ENCODE assay signal across 10 cellular contexts in genomic region chr5:139417214-139417613, GRCh38. TPM values are rescaled to one million over a fixed set of nuclear protein-coding genes. Genes with fewer than 3 reads are reported as not detected.
DNase-seq lines count a peak whose midpoint lies in the region; ATAC-seq and TF ChIP-seq lines count a peak whose summit lies in the region.
"Had no signal": no experiment of that assay in that cellular context is flagged by ENCODE, and none has a peak within 500 bp of the region (broad histone marks: within the 10 kb centered on the region; RNA-seq: fewer than 3 reads in every experiment).

No MANE protein-coding gene starts in this region.

- no peak for TF ChIP-seq POLR2A in vagina (IDR thresholded peaks at IDR 0.05)

- H3K36me3 ChIP-seq in ascending aorta (peaks cover 21 to 40% of the 10 kb centered on the region in 2 donors), vagina (no peaks in the 10 kb centered on the region)

- H3K27ac ChIP-seq in ascending aorta (peak overlapping the region; percentile 74 to 76), vagina (peak overlapping the region; percentile 50)

- H3K4me1 ChIP-seq in ascending aorta, result peaks cover 10 to 36% of the 10 kb centered on the region in 2 donors
- peaks cover 41% of the 10 kb centered on the region for H3K4me1 ChIP-seq in vagina

- TF ChIP-seq CTCF in ascending aorta (IDR thresholded peaks at IDR 0.05), result no peak
- TF ChIP-seq CTCF in vagina (IDR thresholded peaks at IDR 0.05), result no peak
- no peak for TF ChIP-seq CTCF in GM10248 (IDR thresholded peaks at IDR 0.05; ENCODE audit: control extremely low read depth, extremely low read depth, low read depth, missing control alignments)

- CTCF ChIA-PET in GM10248 (lab: Yijun Ruan, JAX), result interaction anchor here (0.9 to 18.1 kb wide), 4 partner anchors 8 to 100 kb away, joined by 3 to 504 read pairs (median 8); partner anchors contain the start of gene SPATA24

- H3K27me3 ChIP-seq in ascending aorta (no peaks in the 10 kb centered on the region), vagina (no peaks in the 10 kb centered on the region)

- peak; percentile 69 for ATAC-seq in Right ventricle myocardium inferior

- DNase-seq in Right ventricle myocardium inferior (ENCODE audit: missing footprints) (no peak), cardiac septum (ENCODE audit: low spot score) (no peak), ascending aorta (ENCODE audit: low spot score in 2 of 2) (peak in 1 of 2 donors; percentile 83), kidney glomerular epithelial cell (lab: John Stamatoyannopoulos, UW) (peak; percentile 11), vagina (ENCODE audit: extremely low spot score in 2 of 2) (no peak), NCI-H146 (lab: John Stamatoyannopoulos, UW) (no peak), GM10248 (ENCODE audit: extremely low spot score) (no peak), RKO (ENCODE audit: low spot score) (no peak)
- DNase-seq: stimulated activated CD4-positive, alpha-beta T cell treated with anti-CD3 and anti-CD28 coated beads, Interleukin-1b, Interleukin-23, amount 100 ng/mL, for 48 hours had no signal

- POLR2A ChIA-PET in GM10248 (lab: Yijun Ruan, JAX), result no interaction called here

- H3K9me3 ChIP-seq in ascending aorta, result no peaks in the 10 kb centered on the region
- H3K9me3 ChIP-seq in vagina, result no peaks in the 10 kb centered on the region

- intact Hi-C loops in Right ventricle myocardium inferior (cut with DNase I) (no loop called here), cardiac septum (cut with DNase I) (loop anchor here (5.0 kb wide), 1 partner anchor 235 kb away; no protein-coding TSS in a partner anchor), ascending aorta (cut with DNase I) (loop anchor here (1.0 kb wide), 1 partner anchor 23 kb away; no protein-coding TSS in a partner anchor), vagina (cut with DNase I) (no loop called here)

- H3K4me3 ChIP-seq in ascending aorta (no peak overlapping the region), vagina (no peak overlapping the region)

RNA-seq across cellular contexts. Expression of gene SPATA24, which starts 13.3 kb away (rescaled TPM):
- 17.2 TPM for total RNA-seq in Right ventricle myocardium inferior
- 12.4 TPM for total RNA-seq in cardiac septum
- not detected for total RNA-seq in ascending aorta
- 12.3 TPM for total RNA-seq in vagina

RNA-seq across cellular contexts. Expression of gene DNAJC18, which starts 22.1 kb away (rescaled TPM):
- total RNA-seq in Right ventricle myocardium inferior, result 7.9 TPM
- 20.3 TPM for total RNA-seq in cardiac septum
- 8.4 TPM for total RNA-seq in ascending aorta
- total RNA-seq in vagina, result 7.6 TPM

RNA-seq across cellular contexts. Expression of gene PROB1, which starts 22.3 kb away (rescaled TPM):
- total RNA-seq in Right ventricle myocardium inferior (49.3 TPM), cardiac septum (34.7 TPM), ascending aorta (4.3 TPM), vagina (2.5 TPM)

RNA-seq across cellular contexts. Expression of gene MZB1, which starts 27.5 kb away (rescaled TPM):
- total RNA-seq in Right ventricle myocardium inferior (1.2 TPM), cardiac septum (0.51 TPM), ascending aorta (8.0 TPM), vagina (not detected)

RNA-seq across cellular contexts. Expression of gene SLC23A1, which starts 34.1 kb away (rescaled TPM):
- total RNA-seq in Right ventricle myocardium inferior, result not detected
- not detected for total RNA-seq in cardiac septum
- total RNA-seq in ascending aorta, result not detected
- total RNA-seq in vagina, result not detected
- total RNA-seq: neural crest cell had no signal

Comparison
In these comparisons a context has a peak if more than half of its experiments do, and no peak if none do; other contexts are left out.
1. intact Hi-C loops: an anchor here in cardiac septum (5.0 kb wide) and ascending aorta (1.0 kb wide); none called in Right ventricle myocardium inferior and vagina.
2. RNA of gene SPATA24, which starts 13.3 kb away (total RNA-seq): 17.2 TPM in Right ventricle myocardium inferior (single experiment), 12.4 TPM in cardiac septum (single experiment) and 12.3 TPM in vagina (single experiment); not detected in ascending aorta (single experiment); every median in the first group is over 10 times any median in the second.